In genomic region chr4:20658456-20658855, GRCh38 we compare ENCODE assay signal across 21 cellular contexts.
"Had no signal": no experiment of that assay in that cellular context is flagged by ENCODE, and none has a peak within 500 bp of the region (broad histone marks: within the 10 kb centered on the region; RNA-seq: fewer than 3 reads in every experiment).

No MANE protein-coding gene starts in this region.

- H3K36me3 ChIP-seq: esophagus squamous epithelium, right lobe of liver, suprapubic skin, thyroid gland, upper lobe of right lung, vagina had no signal

- H3K9me3 ChIP-seq: esophagus squamous epithelium, psoas muscle, right lobe of liver, suprapubic skin, thyroid gland, upper lobe of right lung, vagina had no signal

- H3K4me1 ChIP-seq: esophagus squamous epithelium, parathyroid adenoma, psoas muscle, right lobe of liver, suprapubic skin, thyroid gland, upper lobe of right lung, vagina had no signal

- DNase-seq: effector memory CD8-positive, alpha-beta T cell; esophagus squamous epithelium; foreskin fibroblast; head of caudate nucleus; hippocampal formation; left colon; left ventricle myocardium superior; mesendoderm; naive thymus-derived CD4-positive, alpha-beta T cell; nephron progenitor cell; psoas muscle; retina; right lobe of liver; stimulated activated naive CD4-positive, alpha-beta T cell treated with Interleukin-2 at 50 U/mL for 16 hours; thyroid gland; upper lobe of right lung had no signal

- H3K27ac ChIP-seq: esophagus squamous epithelium, parathyroid adenoma, psoas muscle, right lobe of liver, suprapubic skin, thyroid gland, upper lobe of right lung, vagina had no signal

- H3K79me2 ChIP-seq: parathyroid adenoma had no signal

- H3K4me3 ChIP-seq: esophagus squamous epithelium, lung, psoas muscle, right lobe of liver, suprapubic skin, thyroid gland, upper lobe of right lung, vagina had no signal

- H3K4me3 Mint-ChIP-seq: dendritic cell treated with granulocyte-macrophage colony-stimulating factor and Interleukin-4, amounts not matched to agents 40 ng/mL and 50 ng/mL, for 4 days; effector memory CD8-positive, alpha-beta T cell; naive thymus-derived CD4-positive, alpha-beta T cell; nephron progenitor cell had no signal

- ATAC-seq: effector memory CD8-positive, alpha-beta T cell; left colon; left ventricle myocardium superior; naive thymus-derived CD4-positive, alpha-beta T cell; psoas muscle; right lobe of liver; upper lobe of right lung had no signal

- H3K9ac ChIP-seq: parathyroid adenoma had no signal

- H3K27ac Mint-ChIP-seq: dendritic cell treated with granulocyte-macrophage colony-stimulating factor and Interleukin-4, amounts not matched to agents 40 ng/mL and 50 ng/mL, for 4 days; effector memory CD8-positive, alpha-beta T cell; naive thymus-derived CD4-positive, alpha-beta T cell; nephron progenitor cell had no signal

- H3K9me3 Mint-ChIP-seq: effector memory CD8-positive, alpha-beta T cell had no signal

- H2AFZ ChIP-seq: parathyroid adenoma had no signal

- H3K27me3 ChIP-seq: esophagus squamous epithelium, right lobe of liver, suprapubic skin, thyroid gland, upper lobe of right lung, vagina had no signal

- H3K36me3 Mint-ChIP-seq: naive thymus-derived CD4-positive, alpha-beta T cell had no signal
